Comparison of ENCODE assay signal across 8 cellular contexts in genomic region chr4:165327211-165328100, GRCh38. TPM values are rescaled to one million over a fixed set of nuclear protein-coding genes. Genes with fewer than 3 reads are reported as not detected.
DNase-seq lines count a peak whose midpoint lies in the region; ATAC-seq, FAIRE-seq and TF ChIP-seq lines count a peak whose summit lies in the region.

Gene MSMO1 (plus strand): TSS chr4:165327669. CDS start chr4:165333371, 5,702 bp downstream.

- no peaks in the 10 kb centered on the region for H3K9me1 ChIP-seq in endothelial cell of umbilical vein (replicated peaks; ENCODE audit: control insufficient read depth, extremely low read depth, insufficient read depth, low read length)

- POLR2A ChIA-PET in endothelial cell of umbilical vein (lab: Charles Lee) = interaction anchor here (0.9 to 1.1 kb wide), 2 partner anchors 119 to 215 kb away, joined by 5 to 6 read pairs; partner anchors contain the start of gene TMEM192

- H3K9me3 ChIP-seq in OCI-LY3 (ENCODE audit: insufficient read depth, low read length) = peaks cover 12% of the 10 kb centered on the region
- H3K9me3 ChIP-seq in endothelial cell of umbilical vein (replicated peaks; ENCODE audit: control insufficient read depth, insufficient read depth, low read length) = peaks cover 3% of the 10 kb centered on the region

- dilution Hi-C loops in endothelial cell of umbilical vein (cut with MboI; ENCODE audit: extremely low pct_ligation_motif_present, low sequenced_read_pairs) = no loop called here

- peak; percentile 93 for DNase-seq in DMS 273 treated with DMSO at 0.1 percent for 48 hours (lab: John Stamatoyannopoulos, UW)
- DNase-seq in HuH-7.5 (ENCODE audit: low spot score) = peak; percentile 79
- DNase-seq in activated CD8-positive, alpha-beta memory T cell treated with anti-CD3 and anti-CD28 coated beads, Interleukin-2, amount 50 U/mL, for 48 hours = peak; percentile 97
- DNase-seq in endothelial cell of umbilical vein (ENCODE audit: low read depth, low spot score) = peak; percentile 100
- peak; percentile 96 to 97 for DNase-seq in mesothelial cell of epicardium (ENCODE audit: low spot score in 2 of 2, unreplicated experiment in 2 of 2)
- DNase-seq in stimulated activated CD8-positive, alpha-beta memory T cell treated with anti-CD3 and anti-CD28 coated beads, Interleukin-15, amount 100 ng/mL, for 48 hours (ENCODE audit: low read depth in 2 of 2) = peak; percentile 98 to 99

- peak within 1 kb of the TSS; percentile 83 for H3K4me3 ChIP-seq in OCI-LY3 (ENCODE audit: low read length)
- H3K4me3 ChIP-seq in endothelial cell of umbilical vein (replicated peaks in 1 of 3; ENCODE audit: insufficient read depth in 1 of 3, low read depth in 1 of 3, low read length in 3 of 3) = peak within 1 kb of the TSS; percentile 80 to 98 (median 96)

- no TSS peak for BruUV-seq in endothelial cell of umbilical vein (replicated peaks; lab: Mats Ljungman, UMichigan)

- H3K36me3 ChIP-seq in OCI-LY3 (replicated peaks; ENCODE audit: low read depth, low read length) (peaks cover 66% of the 10 kb centered on the region), endothelial cell of umbilical vein (ENCODE audit: control insufficient read depth in 2 of 2, extremely low read depth in 1 of 2, insufficient read depth in 2 of 2, low read length in 2 of 2) (no peaks in the 10 kb centered on the region)

- no peak for TF ChIP-seq POLR2A in endothelial cell of umbilical vein (IDR thresholded peaks at IDR 0.05; ENCODE audit: low read depth, low read length)

- ATAC-seq in GM21528 (IDR thresholded peaks at IDR 0.05; ENCODE audit: low FRiP score, unreplicated experiment) = peak; percentile 99

- H3K9me3 Mint-ChIP-seq in mesothelial cell of epicardium = no peaks in the 10 kb centered on the region

- no peaks in the 10 kb centered on the region for H3K27me3 ChIP-seq in OCI-LY3 (ENCODE audit: low read depth, low read length)
- H3K27me3 ChIP-seq in endothelial cell of umbilical vein (ENCODE audit: control insufficient read depth in 2 of 2, insufficient read depth in 2 of 2, low read length in 2 of 2) = no peaks in the 10 kb centered on the region

- H3K4me2 ChIP-seq in OCI-LY3 (ENCODE audit: low read length) (peak within 1 kb of the TSS; percentile 97), endothelial cell of umbilical vein (ENCODE audit: insufficient read depth, low read length) (peak within 1 kb of the TSS; percentile 92)

- CTCF ChIA-PET in endothelial cell of umbilical vein (lab: Charles Lee) = interaction anchor here (0.7 to 3.6 kb wide), 8 partner anchors 11 to 231 kb away, joined by 3 to 33 read pairs (median 4); partner anchors contain the start of gene TMEM192

- H3K9ac ChIP-seq in OCI-LY3 (ENCODE audit: low read length) (peak within 1 kb of the TSS; percentile 98), endothelial cell of umbilical vein (replicated peaks; ENCODE audit: extremely low read depth, insufficient read depth, low read length) (peak within 1 kb of the TSS; percentile 76)

- H3K4me3 Mint-ChIP-seq in mesothelial cell of epicardium = no peak within 1 kb of the TSS

- H3K27ac ChIP-seq in OCI-LY3 (ENCODE audit: low read length) (peak within 1 kb of the TSS; percentile 88), endothelial cell of umbilical vein (ENCODE audit: insufficient read depth, low read depth, low read length) (peak within 1 kb of the TSS; percentile 64)

- no peaks in the 10 kb centered on the region for H3K27me3 Mint-ChIP-seq in mesothelial cell of epicardium (ENCODE audit: low read depth)

- peak; percentile 97 for FAIRE-seq in endothelial cell of umbilical vein (lab: Jason Lieb, UNC)

- TF ChIP-seq CTCF in OCI-LY3 (IDR thresholded peaks at IDR 0.05; ENCODE audit: low read depth, low read length) (no peak), endothelial cell of umbilical vein (IDR thresholded peaks at IDR 0.05; ENCODE audit: extremely low read depth in 1 of 2, insufficient read depth in 1 of 2, low read depth in 1 of 2, low read length in 2 of 2) (no peak), mesothelial cell of epicardium (IDR thresholded peaks at IDR 0.05; ENCODE audit: unreplicated experiment) (no peak)

- H3K79me2 ChIP-seq in OCI-LY3 (ENCODE audit: low read length) = peaks cover 60% of the 10 kb centered on the region
- H3K79me2 ChIP-seq in endothelial cell of umbilical vein (ENCODE audit: control insufficient read depth, insufficient read depth, low read length) = peaks cover 50% of the 10 kb centered on the region

- peaks cover 38% of the 10 kb centered on the region for H3K4me1 Mint-ChIP-seq in mesothelial cell of epicardium

- H2AFZ ChIP-seq in OCI-LY3 (ENCODE audit: low read depth, low read length) (peak within 1 kb of the TSS; percentile 85), endothelial cell of umbilical vein (ENCODE audit: low read depth, low read length) (peak within 1 kb of the TSS; percentile 81)

- H4K20me1 ChIP-seq in OCI-LY3 (ENCODE audit: insufficient read depth, low read length) (peaks cover 43% of the 10 kb centered on the region), endothelial cell of umbilical vein (replicated peaks; ENCODE audit: control insufficient read depth, extremely low read depth, insufficient read depth, low read length) (no peaks in the 10 kb centered on the region)

- intact Hi-C loops in endothelial cell of umbilical vein (cut with micrococcal nuclease) = loop anchor here (1.0 to 2.0 kb wide), 5 partner anchors 51 to 215 kb away; partner anchors contain the start of genes CPE, KLHL2 and TMEM192

- no peaks in the 10 kb centered on the region for H3K36me3 Mint-ChIP-seq in mesothelial cell of epicardium

- H3K4me1 ChIP-seq in OCI-LY3 (ENCODE audit: low read length) (peaks cover 43% of the 10 kb centered on the region), endothelial cell of umbilical vein (ENCODE audit: control insufficient read depth, extremely low read depth, insufficient read depth, low read length) (peaks cover 58% of the 10 kb centered on the region)

- H3K27ac Mint-ChIP-seq in mesothelial cell of epicardium = peak within 1 kb of the TSS; percentile 70

TF ChIP-seq in endothelial cell of umbilical vein, 7 proteins besides CTCF, POLR2A, EP300 and RAD21:
- TF ChIP-seq GATA2 (IDR thresholded peaks at IDR 0.05; ENCODE audit: insufficient read depth, insufficient read length, low read depth, low read length) (no peak), EZH2 (IDR thresholded peaks at IDR 0.05; ENCODE audit: borderline replicate concordance, low read depth, low read length, severe bottlenecking) (no peak), POLR2AphosphoS5 (IDR thresholded peaks at IDR 0.05; ENCODE audit: insufficient read depth, low read depth, low read length) (peak; percentile 20), JUN (IDR thresholded peaks at IDR 0.05; ENCODE audit: borderline replicate concordance, insufficient read depth, insufficient read length, low read depth) (no peak)

RNA-seq across cellular contexts. Expression of gene MSMO1, which starts in this region (rescaled TPM):
- 109 and 127 TPM in 2 replicates for total RNA-seq in endothelial cell of umbilical vein
- 69.0 and 74.3 TPM in 2 replicates for polyA plus RNA-seq in endothelial cell of umbilical vein
- polyA plus RNA-seq in endothelial cell of umbilical vein (2011; cell fraction: cytosol; rRNA removed) = 60.4 and 61.9 TPM in 2 replicates
- polyA plus RNA-seq in endothelial cell of umbilical vein (2011; cell fraction: nucleus; rRNA removed) = 23.0 and 32.4 TPM in 2 replicates
- polyA plus RNA-seq in endothelial cell of umbilical vein (2012) = 34.5 and 57.2 TPM in 2 replicates
- polyA minus RNA-seq in endothelial cell of umbilical vein = 56.1 and 58.2 TPM in 2 replicates
- 13.2 TPM for polyA minus RNA-seq in endothelial cell of umbilical vein (2011; cell fraction: cytosol; rRNA and poly(A)+ RNA removed)
- polyA minus RNA-seq in endothelial cell of umbilical vein (2011; cell fraction: nucleus; rRNA and poly(A)+ RNA removed) = 15.4 and 26.9 TPM in 2 replicates
- total RNA-seq in mesothelial cell of epicardium = 51.8 to 54.4 TPM (median 54.2 TPM) in 3 replicates

Comparison
In these comparisons a context has a peak if more than half of its experiments do, and no peak if none do; other contexts are left out.
1. Peak in every context shown above with its lines: DNase-seq, ATAC-seq, H3K4me3 ChIP-seq and H3K27ac ChIP-seq.